29 cellular contexts compared by ENCODE assay signal in the genomic region with DNA sequence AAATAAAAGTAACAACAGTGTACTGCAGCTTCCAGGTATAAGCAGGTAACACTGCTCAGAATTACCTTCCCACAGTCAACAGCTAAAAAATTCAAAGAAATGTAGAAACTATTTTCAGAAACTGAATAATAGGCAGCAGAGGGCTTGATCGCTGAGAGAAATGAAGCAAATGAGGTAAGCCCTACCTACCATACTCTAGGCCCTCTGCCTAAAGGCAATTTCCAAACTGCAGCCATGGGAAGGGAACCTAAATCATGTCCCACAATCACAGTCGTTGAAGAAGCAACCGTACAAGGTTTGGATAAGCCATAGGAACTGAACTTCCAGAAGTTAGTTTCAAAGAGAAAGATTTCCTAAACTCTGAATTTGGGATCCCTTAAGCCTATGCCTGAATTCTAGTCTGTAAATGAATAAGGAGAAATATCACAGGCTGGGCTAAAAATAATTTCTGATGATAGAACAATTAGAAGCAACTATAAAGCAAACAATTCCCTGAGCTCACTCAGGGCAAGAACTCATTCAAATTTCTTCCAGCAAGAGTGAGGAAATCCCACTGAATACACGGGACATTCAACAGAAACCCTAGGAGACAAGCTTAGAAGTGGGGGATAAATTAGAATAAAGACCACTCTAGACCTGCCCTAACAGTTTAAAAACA. TPM values are rescaled to one million over a fixed set of nuclear protein-coding genes. Genes with fewer than 3 reads are reported as not detected.
DNase-seq lines count a peak whose midpoint lies in the region; ATAC-seq and TF ChIP-seq lines count a peak whose summit lies in the region.
"Had no signal": no experiment of that assay in that cellular context is flagged by ENCODE, and none has a peak within 500 bp of the region (broad histone marks: within the 10 kb centered on the region; RNA-seq: fewer than 3 reads in every experiment).

No MANE protein-coding gene starts in this region.

- TF ChIP-seq CTCF in WTC11 (IDR thresholded peaks at IDR 0.05), result no peak
- TF ChIP-seq CTCF in heart right ventricle (IDR thresholded peaks at IDR 0.05), result no peak

- ATAC-seq in stimulated activated naive CD8-positive, alpha-beta T cell treated with anti-CD3 and anti-CD28 coated beads, Interleukin-15, amount 100 ng/mL, for 72 hours, result no peak
- ATAC-seq in WTC11 (no peak), heart right ventricle (peak in 4 of 8 donors; percentile 15 to 53 (median 36)), HG02678 (IDR thresholded peaks at IDR 0.05; ENCODE audit: unreplicated experiment) (no peak), HG02763 (IDR thresholded peaks at IDR 0.05; ENCODE audit: unreplicated experiment) (no peak)
- ATAC-seq: GM12878; lower lobe of right lung; stimulated activated naive CD8-positive, alpha-beta T cell treated with anti-CD3 and anti-CD28 coated beads, Interleukin-15, Interleukin-2, amounts not matched to agents 100 U/mL and 50 U/mL, for 24 hours had no signal

- H3K4me3 Mint-ChIP-seq in stimulated activated naive CD8-positive, alpha-beta T cell treated with anti-CD3 and anti-CD28 coated beads, Interleukin-15, Interleukin-2, amounts not matched to agents 100 ng/mL and 50 ng/mL, for 24 hours, result no peak overlapping the region
- H3K4me3 Mint-ChIP-seq in stimulated activated naive CD8-positive, alpha-beta T cell treated with anti-CD3 and anti-CD28 coated beads, Interleukin-15, amount 100 ng/mL, for 72 hours, result no peak overlapping the region
- no peak overlapping the region for H3K4me3 Mint-ChIP-seq in WTC11
- H3K4me3 Mint-ChIP-seq: activated B cell treated with CpG ODN at 0.5 μM for 24 hours; activated CD4-positive, alpha-beta memory T cell treated with anti-CD3 and anti-CD28 coated beads for 36 hours; activated naive CD4-positive, alpha-beta T cell treated with anti-CD3 and anti-CD28 coated beads, Interleukin-2, amount 10 ng/mL, durations not matched to agents 7 days and 5 days had no signal

- H3K9me3 ChIP-seq in heart right ventricle, result no peaks in the 10 kb centered on the region
- H3K9me3 ChIP-seq: colonic mucosa, lower lobe of right lung had no signal

- H3K27ac ChIP-seq in heart right ventricle (peak overlapping the region in 7 of 10 donors; percentile 7 to 75 (median 38)), substantia nigra (ENCODE audit: low read depth, low read length, poor library complexity, severe bottlenecking) (peak overlapping the region; percentile 8)
- H3K27ac ChIP-seq: colonic mucosa, lower lobe of right lung had no signal

- H3K4me3 ChIP-seq in heart right ventricle, result no peak overlapping the region
- H3K4me3 ChIP-seq: colonic mucosa, GM12878, lower lobe of right lung had no signal

- no peak for DNase-seq in stimulated activated naive CD8-positive, alpha-beta T cell treated with anti-CD3 and anti-CD28 coated beads, Interleukin-15, amount 100 ng/mL, for 72 hours
- DNase-seq in WTC11 (ENCODE audit: low spot score) (no peak), heart right ventricle (no peak), substantia nigra (lab: John Stamatoyannopoulos, UW) (no peak), mucosa of gallbladder (ENCODE audit: low spot score) (no peak)
- DNase-seq: activated B cell treated with CpG ODN at 0.5 μM for 24 hours; activated CD4-positive, alpha-beta memory T cell treated with anti-CD3 and anti-CD28 coated beads for 36 hours; activated naive CD4-positive, alpha-beta T cell treated with anti-CD3 and anti-CD28 coated beads, Interleukin-2, amount 10 ng/mL, durations not matched to agents 7 days and 5 days; activated T-cell treated with anti-CD3 and anti-CD28 coated beads, Interleukin-2, amount 50 U/mL, for 48 hours; colonic mucosa; COR-L47; DMS79 treated with DMSO at 0.1 percent for 48 hours; hypothalamus; KG1; lower lobe of right lung; NCI-H146; NCI-H2171; NCI-H69; nucleus accumbens; retina; stimulated activated CD4-positive, alpha-beta T cell treated with anti-CD3 and anti-CD28 coated beads, Interleukin-12 subunit alpha, Interleukin-12 subunit beta, amount 100 ng/mL, for 4 hours; stimulated activated CD4-positive, alpha-beta T cell treated with anti-CD3 and anti-CD28 coated beads, Interleukin-4, amount 100 ng/mL, for 4 hours; stimulated activated naive CD8-positive, alpha-beta T cell treated with anti-CD3 and anti-CD28 coated beads, Interleukin-15, Interleukin-2, amounts not matched to agents 100 U/mL and 50 U/mL, for 24 hours; T-helper 9 cell; trophoblast cell had no signal

- peaks cover 0 to 42% (median 23%) of the 10 kb centered on the region in 9 donors for H3K4me1 ChIP-seq in heart right ventricle
- H3K4me1 ChIP-seq: colonic mucosa, lower lobe of right lung had no signal

- H3K4me1 Mint-ChIP-seq in stimulated activated naive CD8-positive, alpha-beta T cell treated with anti-CD3 and anti-CD28 coated beads, Interleukin-15, Interleukin-2, amounts not matched to agents 100 ng/mL and 50 ng/mL, for 24 hours (ENCODE audit: low read depth), result peaks cover 17% of the 10 kb centered on the region
- peaks cover 10% of the 10 kb centered on the region for H3K4me1 Mint-ChIP-seq in stimulated activated naive CD8-positive, alpha-beta T cell treated with anti-CD3 and anti-CD28 coated beads, Interleukin-15, amount 100 ng/mL, for 72 hours
- no peaks in the 10 kb centered on the region for H3K4me1 Mint-ChIP-seq in WTC11

- no peaks in the 10 kb centered on the region for H3K9me3 Mint-ChIP-seq in stimulated activated naive CD8-positive, alpha-beta T cell treated with anti-CD3 and anti-CD28 coated beads, Interleukin-15, Interleukin-2, amounts not matched to agents 100 ng/mL and 50 ng/mL, for 24 hours
- H3K9me3 Mint-ChIP-seq in stimulated activated naive CD8-positive, alpha-beta T cell treated with anti-CD3 and anti-CD28 coated beads, Interleukin-15, amount 100 ng/mL, for 72 hours, result no peaks in the 10 kb centered on the region
- no peaks in the 10 kb centered on the region for H3K9me3 Mint-ChIP-seq in WTC11
- H3K9me3 Mint-ChIP-seq: activated B cell treated with CpG ODN at 0.5 μM for 24 hours; activated CD4-positive, alpha-beta memory T cell treated with anti-CD3 and anti-CD28 coated beads for 36 hours; activated naive CD4-positive, alpha-beta T cell treated with anti-CD3 and anti-CD28 coated beads, Interleukin-2, amount 10 ng/mL, durations not matched to agents 7 days and 5 days had no signal

- peaks cover 0 to 87% (median 12%) of the 10 kb centered on the region in 9 donors for H3K36me3 ChIP-seq in heart right ventricle
- H3K36me3 ChIP-seq: colonic mucosa had no signal

- WGBS in heart right ventricle, 2 donors, result 54 to 66% methylated on average over 4 of the region's 4 CpGs

- no peaks in the 10 kb centered on the region for H3K27me3 Mint-ChIP-seq in stimulated activated naive CD8-positive, alpha-beta T cell treated with anti-CD3 and anti-CD28 coated beads, Interleukin-15, Interleukin-2, amounts not matched to agents 100 ng/mL and 50 ng/mL, for 24 hours
- H3K27me3 Mint-ChIP-seq in stimulated activated naive CD8-positive, alpha-beta T cell treated with anti-CD3 and anti-CD28 coated beads, Interleukin-15, amount 100 ng/mL, for 72 hours, result no peaks in the 10 kb centered on the region
- H3K27me3 Mint-ChIP-seq in WTC11 (ENCODE audit: low read depth), result no peaks in the 10 kb centered on the region
- H3K27me3 Mint-ChIP-seq: activated B cell treated with CpG ODN at 0.5 μM for 24 hours; activated CD4-positive, alpha-beta memory T cell treated with anti-CD3 and anti-CD28 coated beads for 36 hours; activated naive CD4-positive, alpha-beta T cell treated with anti-CD3 and anti-CD28 coated beads, Interleukin-2, amount 10 ng/mL, durations not matched to agents 7 days and 5 days had no signal

- intact Hi-C loops in heart right ventricle (cut with DNase I), result no loop called here

- H3K36me3 Mint-ChIP-seq in stimulated activated naive CD8-positive, alpha-beta T cell treated with anti-CD3 and anti-CD28 coated beads, Interleukin-15, Interleukin-2, amounts not matched to agents 100 ng/mL and 50 ng/mL, for 24 hours (ENCODE audit: low read depth), result peaks cover 60% of the 10 kb centered on the region
- peaks cover 24% of the 10 kb centered on the region for H3K36me3 Mint-ChIP-seq in WTC11

- H3K27ac Mint-ChIP-seq in stimulated activated naive CD8-positive, alpha-beta T cell treated with anti-CD3 and anti-CD28 coated beads, Interleukin-15, Interleukin-2, amounts not matched to agents 100 ng/mL and 50 ng/mL, for 24 hours, result peak overlapping the region; percentile 40
- no peak overlapping the region for H3K27ac Mint-ChIP-seq in stimulated activated naive CD8-positive, alpha-beta T cell treated with anti-CD3 and anti-CD28 coated beads, Interleukin-15, amount 100 ng/mL, for 72 hours
- peak overlapping the region; percentile 57; the same call in 1 of the 2 replicates for H3K27ac Mint-ChIP-seq in WTC11
- H3K27ac Mint-ChIP-seq: activated CD4-positive, alpha-beta memory T cell treated with anti-CD3 and anti-CD28 coated beads for 36 hours; activated naive CD4-positive, alpha-beta T cell treated with anti-CD3 and anti-CD28 coated beads, Interleukin-2, amount 10 ng/mL, durations not matched to agents 7 days and 5 days had no signal

- no peaks in the 10 kb centered on the region for H3K27me3 ChIP-seq in heart right ventricle
- H3K27me3 ChIP-seq: colonic mucosa had no signal

- POLR2A ChIA-PET in WTC11 (lab: Charles Lee), result no interaction called here

- CTCF ChIA-PET in WTC11 (lab: Charles Lee), result interaction anchor here (0.6 kb wide), 1 partner anchor 20 kb away, joined by 3 read pairs; no protein-coding TSS in a partner anchor

TF ChIP-seq in WTC11, 78 proteins besides CTCF, POLR2A, EP300 and RAD21 (continues in another document):
- TF ChIP-seq TEAD1 (CRISPR knock-in tag; IDR thresholded peaks at IDR 0.05), result no peak
- TF ChIP-seq, protein P1, sequence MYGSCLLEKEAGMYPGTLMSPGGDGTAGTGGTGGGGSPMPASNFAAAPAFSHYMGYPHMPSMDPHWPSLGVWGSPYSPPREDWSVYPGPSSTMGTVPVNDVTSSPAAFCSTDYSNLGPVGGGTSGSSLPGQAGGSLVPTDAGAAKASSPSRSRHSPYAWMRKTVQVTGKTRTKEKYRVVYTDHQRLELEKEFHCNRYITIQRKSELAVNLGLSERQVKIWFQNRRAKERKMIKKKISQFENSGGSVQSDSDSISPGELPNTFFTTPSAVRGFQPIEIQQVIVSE (CRISPR knock-in tag; IDR thresholded peaks at IDR 0.05; ENCODE audit: borderline replicate concordance), result no peak
- no peak for TF ChIP-seq TCF7 (CRISPR knock-in tag; IDR thresholded peaks at IDR 0.05; ENCODE audit: low read depth)

RNA-seq across cellular contexts. Expression of gene NCOR1, which starts 24.5 kb away (rescaled TPM):
- total RNA-seq in WTC11 (2021), result 107 to 124 TPM (median 116 TPM) in 3 replicates
- total RNA-seq in heart right ventricle, result 10 to 100 TPM; 61.4 to 81.6 (median 74.8) TPM
- polyA plus RNA-seq in heart right ventricle, result 100 to 1,000 TPM in 1 of 2 donors, 10 to 100 TPM in 1; 27.0 to 103 TPM
- total RNA-seq in mucosa of gallbladder, result 139 TPM

RNA-seq across cellular contexts. Expression of gene PIGL, which starts 26.2 kb away (rescaled TPM):
- total RNA-seq in WTC11 (2021), result 24.5 to 44.1 TPM (median 28.1 TPM) in 3 replicates
- total RNA-seq in heart right ventricle, result 10 to 100 TPM in 4 of 10 donors, 1 to 10 TPM in 6; 7.8 to 12.0 (median 9.5) TPM
- polyA plus RNA-seq in heart right ventricle, result 10 to 100 TPM in 1 of 2 donors, 1 to 10 TPM in 1; 6.1 to 14.6 TPM
- total RNA-seq in mucosa of gallbladder, result 23.5 TPM

Comparison
In these comparisons a context has a peak if more than half of its experiments do, and no peak if none do; other contexts are left out.
1. H3K27ac Mint-ChIP-seq: peak in stimulated activated naive CD8-positive, alpha-beta T cell treated with anti-CD3 and anti-CD28 coated beads, Interleukin-15, Interleukin-2, amounts not matched to agents 100 ng/mL and 50 ng/mL, for 24 hours (single experiment) and WTC11 (single experiment); none in stimulated activated naive CD8-positive, alpha-beta T cell treated with anti-CD3 and anti-CD28 coated beads, Interleukin-15, amount 100 ng/mL, for 72 hours (0 of 2).